12 cellular contexts compared by ENCODE assay signal in genomic region chr14:53509845-53510244, GRCh38.
DNase-seq lines count a peak whose midpoint lies in the region; ATAC-seq and TF ChIP-seq lines count a peak whose summit lies in the region.
"Had no signal": no experiment of that assay in that cellular context is flagged by ENCODE, and none has a peak within 500 bp of the region (broad histone marks: within the 10 kb centered on the region; RNA-seq: fewer than 3 reads in every experiment).

No MANE protein-coding gene starts in this region.

- H3K9me3 ChIP-seq in mammary epithelial cell (replicated peaks; ENCODE audit: insufficient read depth, low read length) (no peaks in the 10 kb centered on the region), left ventricle myocardium inferior (replicated peaks) (peaks cover 2% of the 10 kb centered on the region), sigmoid colon (no peaks in the 10 kb centered on the region)

- H3K4me1 ChIP-seq in mammary epithelial cell (ENCODE audit: insufficient read depth, low read length): peaks cover 23% of the 10 kb centered on the region
- no peaks in the 10 kb centered on the region for H3K4me1 ChIP-seq in left ventricle myocardium inferior
- H3K4me1 ChIP-seq in sigmoid colon: peaks cover 0 to 24% (median 16%) of the 10 kb centered on the region in 4 donors

- dilution Hi-C loops in mammary epithelial cell (cut with HindIII; ENCODE audit: low sequenced_read_pairs): no loop called here

- 0% methylated on average over 5 of the region's 5 CpGs for WGBS in mammary epithelial cell (ENCODE audit: low coverage, missing lambda C conversion rate)
- WGBS in sigmoid colon, 2 donors: 73 to 75% methylated on average over 5 of the region's 5 CpGs

- peak in 3 of 4 donors; percentile 14 to 79 (median 43) for TF ChIP-seq EP300 in sigmoid colon (IDR thresholded peaks at IDR 0.05)

- intact Hi-C loops in mammary epithelial cell (cut with micrococcal nuclease): loop anchor here (2.0 kb wide), 1 partner anchor 17 kb away; no protein-coding TSS in a partner anchor
- intact Hi-C loops in left ventricle myocardium inferior (cut with micrococcal nuclease): no loop called here
- intact Hi-C loops in sigmoid colon (cut with DNase I): no loop called here

- H3K4me2 ChIP-seq in mammary epithelial cell (ENCODE audit: insufficient read depth, low read depth, low read length): peak overlapping the region; percentile 43
- H3K4me2 ChIP-seq: BLaER1 had no signal

- no peak for TF ChIP-seq POLR2A in sigmoid colon (IDR thresholded peaks at IDR 0.05)

- H3K36me3 ChIP-seq in mammary epithelial cell (ENCODE audit: insufficient read depth, low read length): no peaks in the 10 kb centered on the region
- no peaks in the 10 kb centered on the region for H3K36me3 ChIP-seq in left ventricle myocardium inferior
- H3K36me3 ChIP-seq in sigmoid colon: no peaks in the 10 kb centered on the region
- H3K36me3 ChIP-seq: BLaER1 had no signal

- peak overlapping the region; percentile 21 for H3K9ac ChIP-seq in mammary epithelial cell (ENCODE audit: insufficient read depth, low read length)
- H3K9ac ChIP-seq: BLaER1 had no signal

- peak overlapping the region; percentile 78 for H2AFZ ChIP-seq in mammary epithelial cell (ENCODE audit: low read depth, low read length)

- no peak overlapping the region for H3K4me3 ChIP-seq in mammary epithelial cell (replicated peaks in 1 of 3; ENCODE audit: insufficient read depth in 1 of 3, low read depth in 2 of 3, low read length in 3 of 3)
- H3K4me3 ChIP-seq in left ventricle myocardium inferior: no peak overlapping the region
- H3K4me3 ChIP-seq in sigmoid colon: no peak overlapping the region
- H3K4me3 ChIP-seq: BLaER1 had no signal

- peak overlapping the region; percentile 87 for H3K27ac ChIP-seq in mammary epithelial cell (ENCODE audit: insufficient read depth, low read depth, low read length)
- peak overlapping the region; percentile 61 for H3K27ac ChIP-seq in left ventricle myocardium inferior (replicated peaks)
- peak overlapping the region; percentile 61 to 75 (median 70) for H3K27ac ChIP-seq in sigmoid colon
- H3K27ac ChIP-seq: BLaER1 had no signal

- DNase-seq in AG20443 (ENCODE audit: low spot score) (peak; percentile 44), mammary epithelial cell (peak; percentile 97), left ventricle myocardium inferior (peak; percentile 23), sigmoid colon (peak; percentile 85), NCI-H526 treated with DMSO at 0.1 percent for 48 hours (lab: John Stamatoyannopoulos, UW) (no peak), DMS114 treated with DMSO at 0.1 percent for 48 hours (lab: John Stamatoyannopoulos, UW; ENCODE audit: unreplicated experiment) (no peak), amygdala (lab: John Stamatoyannopoulos, UW) (no peak)
- DNase-seq: activated B cell treated with CpG ODN at 0.5 μM for 24 hours, MM.1S, NCI-H526 had no signal

- TF ChIP-seq CTCF in mammary epithelial cell (conservative IDR thresholded peaks at IDR 0.05 in 1 of 2, IDR thresholded peaks at IDR 0.05 in 1 of 2; ENCODE audit: extremely low read depth in 1 of 2, insufficient read depth in 1 of 2, low read depth in 1 of 2, low read length in 2 of 2): no peak
- no peak for TF ChIP-seq CTCF in left ventricle myocardium inferior (IDR thresholded peaks at IDR 0.05; ENCODE audit: borderline replicate concordance)
- no peak for TF ChIP-seq CTCF in sigmoid colon (IDR thresholded peaks at IDR 0.05)

- BruUV-seq in mammary epithelial cell (replicated peaks; lab: Mats Ljungman, UMichigan): TSS peak; percentile 78

- H3K27me3 ChIP-seq in mammary epithelial cell (ENCODE audit: insufficient read depth, low read length) (no peaks in the 10 kb centered on the region), left ventricle myocardium inferior (ENCODE audit: low read depth) (no peaks in the 10 kb centered on the region), sigmoid colon (no peaks in the 10 kb centered on the region)
- H3K27me3 ChIP-seq: BLaER1 had no signal

- in situ Hi-C loops in mammary epithelial cell (cut with MboI; ENCODE audit: low sequenced_read_pairs in 2 of 2): no loop called here

- no peak for ATAC-seq in GM18870 (IDR thresholded peaks at IDR 0.05; ENCODE audit: unreplicated experiment)

- CTCF ChIA-PET in mammary epithelial cell (lab: Charles Lee; ENCODE audit: low non-redundant PET): no interaction called here

- no peaks in the 10 kb centered on the region for H4K20me1 ChIP-seq in mammary epithelial cell (ENCODE audit: insufficient read depth, low read length)
- H4K20me1 ChIP-seq: BLaER1 had no signal

- H3K79me2 ChIP-seq in mammary epithelial cell (ENCODE audit: insufficient read depth, low read length): no peaks in the 10 kb centered on the region

Comparison
In these comparisons a context has a peak if more than half of its experiments do, and no peak if none do; other contexts are left out.
1. DNase-seq: peak in AG20443 (single experiment), mammary epithelial cell (single experiment), left ventricle myocardium inferior (single experiment) and sigmoid colon (single experiment); none in NCI-H526 treated with DMSO at 0.1 percent for 48 hours (single experiment), DMS114 treated with DMSO at 0.1 percent for 48 hours (single experiment) and amygdala (0 of 56).
2. Peak in every context shown above with its lines, with median percentiles within 50 percentile points of each other: H3K27ac ChIP-seq.